In the genomic region with DNA sequence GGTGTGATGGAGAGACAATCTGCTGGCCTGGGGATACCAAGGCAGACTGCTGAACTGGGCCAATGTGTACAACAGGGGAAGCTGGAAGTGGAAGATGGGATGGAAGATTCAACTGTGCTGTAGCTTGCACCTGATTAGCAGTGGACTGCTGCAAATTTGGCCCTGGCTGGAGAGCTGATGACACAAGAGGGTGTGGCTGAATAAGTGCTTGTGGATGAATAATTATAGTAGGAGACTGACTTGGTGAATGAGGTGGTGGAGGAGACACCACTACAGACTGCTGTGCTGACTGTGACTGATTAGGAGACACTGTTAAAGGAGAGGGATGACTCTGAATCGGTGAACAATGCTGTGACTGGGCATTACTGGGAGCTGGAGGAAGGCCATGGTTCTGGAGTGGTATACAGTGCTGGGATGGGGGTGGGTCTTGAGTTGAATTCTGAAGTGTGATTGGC, we compare ENCODE assay signal across 8 cellular contexts. TPM values are rescaled to one million over a fixed set of nuclear protein-coding genes. Genes with fewer than 3 reads are reported as not detected.
A peak's percentile ranks its signal among the peaks of the same experiment; 100 is the strongest.
DNase-seq lines count a peak whose midpoint lies in the region; ATAC-seq and TF ChIP-seq lines count a peak whose summit lies in the region.

No MANE protein-coding gene starts in this region.

- H3K27ac Mint-ChIP-seq in T-helper 1 cell treated with Interleukin-12 subunit alpha and Interleukin-12 subunit beta and Interleukin-4 antibody, amounts not matched to agents 30 μg/mL and 1 μg/mL, for 36 hours = peak overlapping the region; percentile 57
- H3K27ac Mint-ChIP-seq in memory B cell = peak overlapping the region; percentile 76

- H3K9me3 Mint-ChIP-seq in T-helper 1 cell treated with Interleukin-12 subunit alpha and Interleukin-12 subunit beta and Interleukin-4 antibody, amounts not matched to agents 30 μg/mL and 1 μg/mL, for 36 hours = peaks cover 9% of the 10 kb centered on the region
- H3K9me3 Mint-ChIP-seq in memory B cell = no peaks in the 10 kb centered on the region

- no peaks in the 10 kb centered on the region for H3K27me3 ChIP-seq in colonic mucosa

- peaks cover 22% of the 10 kb centered on the region for H3K4me1 Mint-ChIP-seq in T-helper 1 cell treated with Interleukin-12 subunit alpha and Interleukin-12 subunit beta and Interleukin-4 antibody, amounts not matched to agents 30 μg/mL and 1 μg/mL, for 36 hours (ENCODE audit: low read depth)
- H3K4me1 Mint-ChIP-seq in memory B cell = peaks cover 9% of the 10 kb centered on the region

- intact Hi-C loops in colonic mucosa (cut with DNase I) = no loop called here

- H3K4me3 ChIP-seq in colonic mucosa = no peak overlapping the region

- peak overlapping the region; percentile 27 for H3K4me3 Mint-ChIP-seq in T-helper 1 cell treated with Interleukin-12 subunit alpha and Interleukin-12 subunit beta and Interleukin-4 antibody, amounts not matched to agents 30 μg/mL and 1 μg/mL, for 36 hours
- peak overlapping the region; percentile 47 for H3K4me3 Mint-ChIP-seq in memory B cell

- ATAC-seq in GM19397 (IDR thresholded peaks at IDR 0.05; ENCODE audit: unreplicated experiment) (peak; percentile 46), HG03280 (IDR thresholded peaks at IDR 0.05; ENCODE audit: unreplicated experiment) (peak; percentile 45), memory B cell (ENCODE audit: low read depth) (peak; percentile 18)

- no peaks in the 10 kb centered on the region for H3K9me3 ChIP-seq in colonic mucosa

- DNase-seq in Daoy (ENCODE audit: low read depth) (peak; percentile 6), memory B cell (ENCODE audit: low spot score in 2 of 2) (no peak), activated gamma-delta T cell (lab: John Stamatoyannopoulos, UW) (no peak), colonic mucosa (no peak)
- DNase-seq in activated CD4-positive, CD25-positive, alpha-beta regulatory T cell treated with anti-CD3 and anti-CD28 coated beads, Interleukin-2, amount 50 U/mL, for 72 hours = no peak

- H3K36me3 ChIP-seq in colonic mucosa = no peaks in the 10 kb centered on the region

- H3K4me1 ChIP-seq in colonic mucosa = peaks cover 4% of the 10 kb centered on the region

- no peaks in the 10 kb centered on the region for H3K27me3 Mint-ChIP-seq in T-helper 1 cell treated with Interleukin-12 subunit alpha and Interleukin-12 subunit beta and Interleukin-4 antibody, amounts not matched to agents 30 μg/mL and 1 μg/mL, for 36 hours (ENCODE audit: low read depth)
- H3K27me3 Mint-ChIP-seq in memory B cell = no peaks in the 10 kb centered on the region

- no peak overlapping the region for H3K27ac ChIP-seq in colonic mucosa

- no peak for TF ChIP-seq CTCF in colonic mucosa (IDR thresholded peaks at IDR 0.05)

- no peak overlapping the region for H3K9ac ChIP-seq in colonic mucosa (ENCODE audit: low read depth in 2 of 2, low read length in 2 of 2)

- H3K36me3 Mint-ChIP-seq in T-helper 1 cell treated with Interleukin-12 subunit alpha and Interleukin-12 subunit beta and Interleukin-4 antibody, amounts not matched to agents 30 μg/mL and 1 μg/mL, for 36 hours (ENCODE audit: low read depth) = peaks cover 33% of the 10 kb centered on the region
- peaks cover 22% of the 10 kb centered on the region for H3K36me3 Mint-ChIP-seq in memory B cell

RNA-seq across cellular contexts. Expression of a gene that starts 52.5 kb away (rescaled TPM):
- total RNA-seq in Daoy (2014; rRNA removed; shearing (Covaris generic)) = 9.8 and 17.0 TPM in 2 replicates
- 10 to 100 TPM; 36.4 to 49.4 TPM for total RNA-seq in colonic mucosa
